ENCODE assay signal across 8 cellular contexts in genomic region chr19:32406161-32407003, GRCh38. TPM values are rescaled to one million over a fixed set of nuclear protein-coding genes. Genes with fewer than 3 reads are reported as not detected.
A peak's percentile ranks its signal among the peaks of the same experiment; 100 is the strongest.
DNase-seq lines count a peak whose midpoint lies in the region; ATAC-seq and TF ChIP-seq lines count a peak whose summit lies in the region.

No MANE protein-coding gene starts in this region.

- intact Hi-C loops in activated CD4-positive, alpha-beta T cell treated with anti-CD3 and anti-CD28 coated beads, Interleukin-2, amount 10 ng/mL, durations not matched to agents 24 days and 14 days (cut with micrococcal nuclease), result loop anchor here (5.0 to 10.0 kb wide), 2 partner anchors 176 to 768 kb away; partner anchors contain the start of gene PDCD5

- TF ChIP-seq CTCF in SK-N-SH (IDR thresholded peaks at IDR 0.05), result no peak
- no peak for TF ChIP-seq CTCF in fibroblast of mammary gland (conservative IDR thresholded peaks at IDR 0.05; ENCODE audit: control insufficient read depth, insufficient read depth, low read depth, low read length)
- TF ChIP-seq CTCF in retinal pigment epithelial cell (conservative IDR thresholded peaks at IDR 0.05; ENCODE audit: low read depth, low read length), result no peak

- peaks cover 15% of the 10 kb centered on the region for H3K36me3 Mint-ChIP-seq in activated CD4-positive, alpha-beta T cell treated with anti-CD3 and anti-CD28 coated beads, Interleukin-2, amount 10 ng/mL, durations not matched to agents 24 days and 14 days (ENCODE audit: low read depth)

- H3K4me3 ChIP-seq in SK-N-SH (ENCODE audit: low read depth in 2 of 2, low read length in 1 of 2) (peak overlapping the region; percentile 66 to 90), fibroblast of mammary gland (ENCODE audit: control insufficient read depth, low read depth, low read length) (peak overlapping the region; percentile 78), retinal pigment epithelial cell (ENCODE audit: low read length) (peak overlapping the region; percentile 77)

- peak overlapping the region; percentile 88; the same call in 1 of the 2 replicates for H2AFZ ChIP-seq in SK-N-SH (ENCODE audit: low read depth)

- H4K20me1 ChIP-seq in SK-N-SH (ENCODE audit: insufficient read depth), result no peaks in the 10 kb centered on the region

- peak overlapping the region; percentile 55 to 94; a peak in 2 of 4 replicates for H3K27ac ChIP-seq in SK-N-SH (ENCODE audit: low read depth in 2 of 2, low read length in 1 of 2)

- H3K4me3 Mint-ChIP-seq in activated CD4-positive, alpha-beta T cell treated with anti-CD3 and anti-CD28 coated beads, Interleukin-2, amount 10 ng/mL, durations not matched to agents 24 days and 14 days, result peak overlapping the region; percentile 87

- no peak for DNase-seq in activated CD4-positive, alpha-beta T cell treated with anti-CD3 and anti-CD28 coated beads, Interleukin-2, amount 10 ng/mL, durations not matched to agents 24 days and 14 days
- no peak for DNase-seq in activated CD4-positive, alpha-beta T cell treated with anti-CD3 and anti-CD28 coated beads, Interleukin-2, amount 50 U/mL, for 1 hour
- DNase-seq in SK-N-SH (peak; percentile 18), fibroblast of mammary gland (ENCODE audit: low read depth) (no peak), retinal pigment epithelial cell (ENCODE audit: low read depth) (no peak), NCI-H1092 treated with DMSO at 0.1 percent for 48 hours (lab: John Stamatoyannopoulos, UW) (no peak), SHP77 (lab: John Stamatoyannopoulos, UW) (no peak)

- no peak for ATAC-seq in HG02870 (IDR thresholded peaks at IDR 0.05; ENCODE audit: unreplicated experiment)

- H3K4me1 ChIP-seq in SK-N-SH (ENCODE audit: control insufficient read depth in 1 of 2, insufficient read depth in 2 of 2, low read depth in 1 of 2, low read length in 1 of 2), result peaks cover 14 to 19% of the 10 kb centered on the region in 2 experiments

- POLR2A ChIA-PET in SK-N-SH (lab: Yijun Ruan, JAX), result interaction anchor here (0.7 to 1.5 kb wide), 6 partner anchors 12 to 175 kb away, joined by 3 to 9 read pairs (median 4); partner anchors contain the start of genes PDCD5 and ZNF507

- peak overlapping the region; percentile 85 for H3K27ac Mint-ChIP-seq in activated CD4-positive, alpha-beta T cell treated with anti-CD3 and anti-CD28 coated beads, Interleukin-2, amount 10 ng/mL, durations not matched to agents 24 days and 14 days

- peaks cover 45% of the 10 kb centered on the region for H3K79me2 ChIP-seq in SK-N-SH (ENCODE audit: insufficient read depth)

- no peak for TF ChIP-seq RAD21 in SK-N-SH (IDR thresholded peaks at IDR 0.05; ENCODE audit: low read length)

- CTCF ChIA-PET in SK-N-SH (lab: Yijun Ruan, JAX), result interaction anchor here (0.6 to 1.5 kb wide), 5 partner anchors 29 to 1741 kb away, joined by 3 to 5 read pairs (median 3); no protein-coding TSS in a partner anchor

- H3K4me1 Mint-ChIP-seq in activated CD4-positive, alpha-beta T cell treated with anti-CD3 and anti-CD28 coated beads, Interleukin-2, amount 10 ng/mL, durations not matched to agents 24 days and 14 days, result peaks cover 6% of the 10 kb centered on the region

- 12% methylated on average over 29 of the region's 33 CpGs for WGBS in SK-N-SH (ENCODE audit: low lambda C conversion rate)

- peak overlapping the region; percentile 97 for H3K4me2 ChIP-seq in SK-N-SH

- no peaks in the 10 kb centered on the region for H3F3A ChIP-seq in SK-N-SH (replicated peaks; ENCODE audit: insufficient read depth)

- H3K9me2 ChIP-seq in SK-N-SH, result no peaks in the 10 kb centered on the region

- H3K27me3 ChIP-seq in SK-N-SH (ENCODE audit: insufficient read depth), result no peaks in the 10 kb centered on the region

- no peak for TF ChIP-seq EP300 in SK-N-SH (IDR thresholded peaks at IDR 0.05; ENCODE audit: borderline replicate concordance in 1 of 2, low read depth in 1 of 2, low read length in 1 of 2)

- no peaks in the 10 kb centered on the region for H3K9me3 Mint-ChIP-seq in activated CD4-positive, alpha-beta T cell treated with anti-CD3 and anti-CD28 coated beads, Interleukin-2, amount 10 ng/mL, durations not matched to agents 24 days and 14 days

- peaks cover 27 to 32% of the 10 kb centered on the region in 2 experiments for H3K36me3 ChIP-seq in SK-N-SH (replicated peaks in 1 of 2; ENCODE audit: control insufficient read depth in 1 of 2, insufficient read depth in 2 of 2, low read length in 1 of 2)

- H3K27me3 Mint-ChIP-seq in activated CD4-positive, alpha-beta T cell treated with anti-CD3 and anti-CD28 coated beads, Interleukin-2, amount 10 ng/mL, durations not matched to agents 24 days and 14 days, result no peaks in the 10 kb centered on the region

- H3K9me3 ChIP-seq in SK-N-SH, result no peaks in the 10 kb centered on the region

- peak overlapping the region; percentile 97 for H3K9ac ChIP-seq in SK-N-SH

TF ChIP-seq in SK-N-SH, 30 proteins besides CTCF, POLR2A, EP300 and RAD21:
- no peak for TF ChIP-seq USF1 (IDR thresholded peaks at IDR 0.05; ENCODE audit: borderline replicate concordance, low read depth)
- TF ChIP-seq ZBTB33 (IDR thresholded peaks at IDR 0.05; ENCODE audit: borderline replicate concordance, low read depth), result no peak
- TF ChIP-seq YY1 (IDR thresholded peaks at IDR 0.05; ENCODE audit: low read depth), result no peak
- TF ChIP-seq TAF1 (IDR thresholded peaks at IDR 0.05; ENCODE audit: borderline replicate concordance, low read depth, low read length), result no peak
- no peak for TF ChIP-seq EZH2phosphoT487 (IDR thresholded peaks at IDR 0.05; ENCODE audit: borderline replicate concordance, low read depth)
- TF ChIP-seq JUND (IDR thresholded peaks at IDR 0.05), result no peak
- no peak for TF ChIP-seq NRF1 (IDR thresholded peaks at IDR 0.05; ENCODE audit: low read depth, low read length)
- no peak for TF ChIP-seq USF2 (IDR thresholded peaks at IDR 0.05; ENCODE audit: borderline replicate concordance, low read depth, low read length)
- no peak for TF ChIP-seq RFX5 (IDR thresholded peaks at IDR 0.05; ENCODE audit: low read length)
- TF ChIP-seq SIN3A (IDR thresholded peaks at IDR 0.05; ENCODE audit: borderline replicate concordance, low read depth, low read length), result no peak
- no peak for TF ChIP-seq FOXJ3 (CRISPR knock-in tag; IDR thresholded peaks at IDR 0.05)
- no peak for TF ChIP-seq TEAD4 (IDR thresholded peaks at IDR 0.05; ENCODE audit: borderline replicate concordance, insufficient read depth)
- no peak for TF ChIP-seq RCOR1 (IDR thresholded peaks at IDR 0.05; ENCODE audit: low read length)
- TF ChIP-seq SMC3 (IDR thresholded peaks at IDR 0.05; ENCODE audit: low read depth, low read length), result no peak
TF ChIP-seq in SK-N-SH: peak in this region for 0.

RNA-seq across cellular contexts. Expression of gene DPY19L3, which starts 0.8 kb away (rescaled TPM):
- total RNA-seq in activated CD4-positive, alpha-beta T cell treated with anti-CD3 and anti-CD28 coated beads, Interleukin-2, amount 10 ng/mL, durations not matched to agents 24 days and 14 days, result 19.1 and 19.5 TPM in 2 replicates
- polyA plus RNA-seq in SK-N-SH (2012; rRNA removed), result 23.3 and 25.2 TPM in 2 replicates
- 10.2 and 15.5 TPM in 2 replicates for polyA plus RNA-seq in SK-N-SH (2012; cell fraction: cytosol; rRNA removed)
- 98.0 and 110 TPM in 2 replicates for polyA plus RNA-seq in SK-N-SH (2012; cell fraction: nucleus; rRNA removed)
